In the genomic region with DNA sequence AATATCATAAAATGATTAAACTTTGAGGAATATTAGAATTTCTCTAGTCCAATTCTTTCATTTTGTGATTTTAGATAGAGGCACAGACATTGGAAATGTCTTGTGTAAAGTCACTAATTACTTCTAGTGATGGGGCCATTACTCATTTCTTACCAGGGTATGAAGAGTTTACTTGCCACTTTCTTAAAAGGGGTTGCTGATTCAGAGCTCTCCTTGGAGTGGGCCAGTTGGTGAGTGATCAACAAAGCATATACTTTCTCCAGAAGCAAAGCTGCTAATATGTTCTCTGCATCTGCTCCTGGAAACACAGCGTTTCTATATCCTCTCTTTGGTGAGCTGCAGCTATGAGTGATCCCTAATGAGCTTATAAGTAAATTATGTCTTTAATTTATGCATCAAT, we compare ENCODE assay signal across 25 cellular contexts.
DNase-seq lines count a peak whose midpoint lies in the region; ATAC-seq, FAIRE-seq and TF ChIP-seq lines count a peak whose summit lies in the region.
"Had no signal": no experiment of that assay in that cellular context is flagged by ENCODE, and none has a peak within 500 bp of the region (broad histone marks: within the 10 kb centered on the region; RNA-seq: fewer than 3 reads in every experiment).

No MANE protein-coding gene starts in this region.

- TF ChIP-seq CTCF in GM23338 (conservative IDR thresholded peaks at IDR 0.05; ENCODE audit: low read depth in 2 of 2) (no peak), bronchial epithelial cell (IDR thresholded peaks at IDR 0.05; ENCODE audit: insufficient read depth, low read length, severe bottlenecking) (no peak), glutamatergic neuron (IDR thresholded peaks at IDR 0.05; ENCODE audit: partially characterized antibody, unreplicated experiment) (no peak), left lung (IDR thresholded peaks at IDR 0.05) (no peak)

- H3K27ac ChIP-seq in GM23338 (ENCODE audit: low read depth) (no peak overlapping the region), left lung (no peak overlapping the region)
- H3K27ac ChIP-seq: A549; BLaER1 treated with 17β-estradiol and CSF1 and Interleukin-3, amounts not matched to agents 10 nM and 100 nM had no signal

- no peak overlapping the region for H3K4me3 ChIP-seq in GM23338
- H3K4me3 ChIP-seq in bronchial epithelial cell (ENCODE audit: low read depth, low read length): no peak overlapping the region
- H3K4me3 ChIP-seq in left lung: no peak overlapping the region
- H3K4me3 ChIP-seq: A549; BLaER1 treated with 17β-estradiol and CSF1 and Interleukin-3, amounts not matched to agents 10 nM and 100 nM; HAP-1 had no signal

- H2AFZ ChIP-seq in GM23338: 0 out of 2 replicates have a peak overlapping the region, but pooled peaks have one; percentile 3

- intact Hi-C loops in left lung (cut with DNase I): no loop called here

- H3K36me3 ChIP-seq in GM23338 (ENCODE audit: insufficient read depth) (no peaks in the 10 kb centered on the region), bronchial epithelial cell (ENCODE audit: control insufficient read depth, insufficient read depth, low read length) (no peaks in the 10 kb centered on the region), left lung (no peaks in the 10 kb centered on the region)
- H3K36me3 ChIP-seq: BE2C; BLaER1 treated with 17β-estradiol and CSF1 and Interleukin-3, amounts not matched to agents 10 nM and 100 nM; HAP-1 had no signal

- H3K27me3 Mint-ChIP-seq in GM23338 (ENCODE audit: insufficient read depth, low read depth, poor library complexity) (no peaks in the 10 kb centered on the region), glutamatergic neuron (ENCODE audit: unreplicated experiment) (no peaks in the 10 kb centered on the region)
- H3K27me3 Mint-ChIP-seq in stimulated activated naive CD8-positive, alpha-beta T cell treated with anti-CD3 and anti-CD28 coated beads, Interleukin-15, amount 100 ng/mL, for 72 hours: no peaks in the 10 kb centered on the region
- H3K27me3 Mint-ChIP-seq: CD4-positive, alpha-beta T cell had no signal

- DNase-seq in GM23338 (ENCODE audit: low spot score) (no peak), NCI-H82 treated with DMSO at 0.1 percent for 48 hours (lab: John Stamatoyannopoulos, UW; ENCODE audit: unreplicated experiment) (peak; percentile 15), bronchial epithelial cell (ENCODE audit: low read depth) (peak; percentile 4), glutamatergic neuron (no peak), left lung (no peak), NCI-H2081 treated with DMSO at 0.1 percent for 48 hours (lab: John Stamatoyannopoulos, UW) (no peak)
- DNase-seq in stimulated activated naive CD8-positive, alpha-beta T cell treated with anti-CD3 and anti-CD28 coated beads, Interleukin-15, amount 100 ng/mL, for 72 hours: no peak
- DNase-seq: 8988T; ACHN; AML-193; BE2C; Calu3; CD4-positive, alpha-beta T cell; COR-L47; DMS153; DND-41; GDM1; GOT3 had no signal

- H4K20me1 ChIP-seq in GM23338 (replicated peaks; ENCODE audit: insufficient read depth): no peaks in the 10 kb centered on the region
- H4K20me1 ChIP-seq: BLaER1 treated with 17β-estradiol and CSF1 and Interleukin-3, amounts not matched to agents 10 nM and 100 nM had no signal

- peaks cover 25% of the 10 kb centered on the region for H3K4me1 ChIP-seq in GM23338 (ENCODE audit: insufficient read depth)
- no peaks in the 10 kb centered on the region for H3K4me1 ChIP-seq in left lung
- H3K4me1 ChIP-seq: A549, BE2C, HAP-1 had no signal

- H3K36me3 Mint-ChIP-seq in GM23338 (ENCODE audit: low read depth): no peaks in the 10 kb centered on the region
- H3K36me3 Mint-ChIP-seq in glutamatergic neuron (ENCODE audit: unreplicated experiment): no peaks in the 10 kb centered on the region
- H3K36me3 Mint-ChIP-seq: CD14-positive monocyte had no signal

- no peak overlapping the region for H3K27ac Mint-ChIP-seq in GM23338
- H3K27ac Mint-ChIP-seq in stimulated activated naive CD8-positive, alpha-beta T cell treated with anti-CD3 and anti-CD28 coated beads, Interleukin-15, amount 100 ng/mL, for 72 hours: no peak overlapping the region
- H3K27ac Mint-ChIP-seq in glutamatergic neuron (ENCODE audit: unreplicated experiment): no peak overlapping the region
- H3K27ac Mint-ChIP-seq: CD14-positive monocyte; CD4-positive, alpha-beta T cell had no signal

- no peak overlapping the region for H3K4me2 ChIP-seq in GM23338
- H3K4me2 ChIP-seq: A549; BLaER1 treated with 17β-estradiol and CSF1 and Interleukin-3, amounts not matched to agents 10 nM and 100 nM had no signal

- H3K4me3 Mint-ChIP-seq in GM23338 (no peak overlapping the region), glutamatergic neuron (ENCODE audit: unreplicated experiment) (no peak overlapping the region)
- no peak overlapping the region for H3K4me3 Mint-ChIP-seq in stimulated activated naive CD8-positive, alpha-beta T cell treated with anti-CD3 and anti-CD28 coated beads, Interleukin-15, amount 100 ng/mL, for 72 hours
- H3K4me3 Mint-ChIP-seq: CD14-positive monocyte; CD4-positive, alpha-beta T cell had no signal

- H3K9me2 ChIP-seq in GM23338 (ENCODE audit: insufficient read depth): no peaks in the 10 kb centered on the region

- no peak for FAIRE-seq in bronchial epithelial cell (lab: Jason Lieb, UNC)
- FAIRE-seq: A549, GM12891, GM18507, H54 had no signal

- H3K4me1 Mint-ChIP-seq in GM23338 (peaks cover 24% of the 10 kb centered on the region), glutamatergic neuron (ENCODE audit: low read depth, unreplicated experiment) (no peaks in the 10 kb centered on the region)
- no peaks in the 10 kb centered on the region for H3K4me1 Mint-ChIP-seq in stimulated activated naive CD8-positive, alpha-beta T cell treated with anti-CD3 and anti-CD28 coated beads, Interleukin-15, amount 100 ng/mL, for 72 hours
- H3K4me1 Mint-ChIP-seq: CD14-positive monocyte had no signal

- H3K27me3 ChIP-seq in GM23338 (ENCODE audit: insufficient read depth): no peaks in the 10 kb centered on the region
- no peaks in the 10 kb centered on the region for H3K27me3 ChIP-seq in bronchial epithelial cell (ENCODE audit: control insufficient read depth, insufficient read depth, low read length)
- H3K27me3 ChIP-seq in left lung: no peaks in the 10 kb centered on the region
- H3K27me3 ChIP-seq: BE2C; BLaER1 treated with 17β-estradiol and CSF1 and Interleukin-3, amounts not matched to agents 10 nM and 100 nM had no signal

- ATAC-seq in GM23338: no peak
- no peak for ATAC-seq in stimulated activated naive CD8-positive, alpha-beta T cell treated with anti-CD3 and anti-CD28 coated beads, Interleukin-15, amount 100 ng/mL, for 72 hours
- no peak for ATAC-seq in left lung
- ATAC-seq: A549 had no signal

- no peaks in the 10 kb centered on the region; the same call in 2 of the 3 replicates for H3K9me3 Mint-ChIP-seq in GM23338
- peaks cover 0 to 19% of the 10 kb centered on the region in 2 donors for H3K9me3 Mint-ChIP-seq in stimulated activated naive CD8-positive, alpha-beta T cell treated with anti-CD3 and anti-CD28 coated beads, Interleukin-15, amount 100 ng/mL, for 72 hours
- no peaks in the 10 kb centered on the region for H3K9me3 Mint-ChIP-seq in glutamatergic neuron (ENCODE audit: unreplicated experiment)

- H3K79me2 ChIP-seq in GM23338 (replicated peaks; ENCODE audit: insufficient read depth): no peaks in the 10 kb centered on the region

- no peaks in the 10 kb centered on the region for H3F3A ChIP-seq in GM23338 (replicated peaks; ENCODE audit: low read depth)

- H3K9me3 ChIP-seq in left lung: no peaks in the 10 kb centered on the region
- H3K9me3 ChIP-seq: A549; BE2C; BLaER1 treated with 17β-estradiol and CSF1 and Interleukin-3, amounts not matched to agents 10 nM and 100 nM; HAP-1 had no signal

TF ChIP-seq in GM23338, 12 proteins besides CTCF, POLR2A, EP300 and RAD21:
- TF ChIP-seq ZNF114 (CRISPR knock-in tag; IDR thresholded peaks at IDR 0.05) (no peak), CREB1 (CRISPR knock-in tag; IDR thresholded peaks at IDR 0.05; ENCODE audit: low read depth) (no peak), NANOG (IDR thresholded peaks at IDR 0.05; ENCODE audit: borderline replicate concordance) (no peak), JUNB (IDR thresholded peaks at IDR 0.05; ENCODE audit: unreplicated experiment) (no peak), POLR2AphosphoS5 (IDR thresholded peaks at IDR 0.05; ENCODE audit: low read depth) (no peak), EZH2phosphoT487 (IDR thresholded peaks at IDR 0.05; ENCODE audit: unreplicated experiment) (no peak)
- TF ChIP-seq, protein P1, sequence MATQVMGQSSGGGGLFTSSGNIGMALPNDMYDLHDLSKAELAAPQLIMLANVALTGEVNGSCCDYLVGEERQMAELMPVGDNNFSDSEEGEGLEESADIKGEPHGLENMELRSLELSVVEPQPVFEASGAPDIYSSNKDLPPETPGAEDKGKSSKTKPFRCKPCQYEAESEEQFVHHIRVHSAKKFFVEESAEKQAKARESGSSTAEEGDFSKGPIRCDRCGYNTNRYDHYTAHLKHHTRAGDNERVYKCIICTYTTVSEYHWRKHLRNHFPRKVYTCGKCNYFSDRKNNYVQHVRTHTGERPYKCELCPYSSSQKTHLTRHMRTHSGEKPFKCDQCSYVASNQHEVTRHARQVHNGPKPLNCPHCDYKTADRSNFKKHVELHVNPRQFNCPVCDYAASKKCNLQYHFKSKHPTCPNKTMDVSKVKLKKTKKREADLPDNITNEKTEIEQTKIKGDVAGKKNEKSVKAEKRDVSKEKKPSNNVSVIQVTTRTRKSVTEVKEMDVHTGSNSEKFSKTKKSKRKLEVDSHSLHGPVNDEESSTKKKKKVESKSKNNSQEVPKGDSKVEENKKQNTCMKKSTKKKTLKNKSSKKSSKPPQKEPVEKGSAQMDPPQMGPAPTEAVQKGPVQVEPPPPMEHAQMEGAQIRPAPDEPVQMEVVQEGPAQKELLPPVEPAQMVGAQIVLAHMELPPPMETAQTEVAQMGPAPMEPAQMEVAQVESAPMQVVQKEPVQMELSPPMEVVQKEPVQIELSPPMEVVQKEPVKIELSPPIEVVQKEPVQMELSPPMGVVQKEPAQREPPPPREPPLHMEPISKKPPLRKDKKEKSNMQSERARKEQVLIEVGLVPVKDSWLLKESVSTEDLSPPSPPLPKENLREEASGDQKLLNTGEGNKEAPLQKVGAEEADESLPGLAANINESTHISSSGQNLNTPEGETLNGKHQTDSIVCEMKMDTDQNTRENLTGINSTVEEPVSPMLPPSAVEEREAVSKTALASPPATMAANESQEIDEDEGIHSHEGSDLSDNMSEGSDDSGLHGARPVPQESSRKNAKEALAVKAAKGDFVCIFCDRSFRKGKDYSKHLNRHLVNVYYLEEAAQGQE (IDR thresholded peaks at IDR 0.05; ENCODE audit: unreplicated experiment): no peak

Comparison
In these comparisons a context has a peak if more than half of its experiments do, and no peak if none do; other contexts are left out.
1. DNase-seq: peak in NCI-H82 treated with DMSO at 0.1 percent for 48 hours (single experiment) and bronchial epithelial cell (single experiment); none in GM23338 (single experiment), stimulated activated naive CD8-positive, alpha-beta T cell treated with anti-CD3 and anti-CD28 coated beads, Interleukin-15, amount 100 ng/mL, for 72 hours (0 of 2), glutamatergic neuron (single experiment), left lung (0 of 2) and NCI-H2081 treated with DMSO at 0.1 percent for 48 hours (single experiment).